In the genomic region with DNA sequence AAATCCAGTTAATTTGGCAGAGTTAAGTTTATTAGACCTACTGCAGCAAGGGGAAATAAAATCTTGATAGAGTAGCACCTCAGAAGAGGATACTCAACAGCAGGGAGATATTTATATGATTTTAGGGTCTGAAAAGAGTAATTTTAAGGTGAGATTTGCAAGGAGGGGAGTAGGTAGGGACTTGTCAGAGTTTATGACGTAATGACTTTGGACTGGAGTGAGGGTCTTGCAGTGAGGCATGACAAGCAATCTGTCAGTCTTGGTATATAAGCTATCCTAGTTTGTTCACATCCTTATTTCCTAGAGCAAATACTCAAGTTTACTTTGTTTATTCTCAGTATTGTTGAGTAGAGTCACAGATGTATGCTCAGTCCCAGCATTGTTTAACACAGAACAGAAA, we compare ENCODE assay signal across 33 cellular contexts.
"Had no signal": no experiment of that assay in that cellular context is flagged by ENCODE, and none has a peak within 500 bp of the region (broad histone marks: within the 10 kb centered on the region; RNA-seq: fewer than 3 reads in every experiment).

No MANE protein-coding gene starts in this region.

- H3K4me3 ChIP-seq: adrenal gland, ascending aorta, body of pancreas, breast epithelium, cardiac muscle cell had no signal

- DNase-seq: activated effector memory CD4-positive, alpha-beta T cell treated with anti-CD3 and anti-CD28 coated beads, Interleukin-2, amount 50 U/mL, for 16 hours; activated effector memory CD4-positive, alpha-beta T cell treated with Interleukin-2 at 50 U/mL for 16 hours; activated gamma-delta T cell; activated gamma-delta T cell treated with Interleukin-2 at 50 U/mL for 16 hours; activated naive CD4-positive, alpha-beta T cell; activated naive CD4-positive, alpha-beta T cell treated with anti-CD3 and anti-CD28 coated beads for 36 hours; activated naive CD4-positive, alpha-beta T cell treated with anti-CD3 and anti-CD28 coated beads, Interleukin-2, amount 10 ng/mL, durations not matched to agents 7 days and 5 days; activated naive CD4-positive, alpha-beta T cell treated with anti-CD3 and anti-CD28 coated beads, Interleukin-2, amount 50 U/mL, for 16 hours; activated naive CD4-positive, alpha-beta T cell treated with Interleukin-2 at 50 U/mL for 16 hours; activated naive CD8-positive, alpha-beta T cell treated with anti-CD3 and anti-CD28 coated beads for 36 hours; activated naive CD8-positive, alpha-beta T cell treated with anti-CD3 and anti-CD28 coated beads, Interleukin-2, amount 10 ng/mL, durations not matched to agents 7 days and 5 days; activated naive CD8-positive, alpha-beta T cell treated with anti-CD3 and anti-CD28 coated beads, Interleukin-2, amount 50 U/mL, for 24 hours; activated T-cell treated with anti-CD3 and anti-CD28 coated beads, Interleukin-2, amount 50 U/mL, for 24 hours; activated T-cell treated with anti-CD3 and anti-CD28 coated beads, Interleukin-2, amount 50 U/mL, for 4 hours; activated T-cell treated with anti-CD3 and anti-CD28 coated beads, Interleukin-2, amount 50 U/mL, for 48 hours; activated T-cell treated with anti-CD3 and anti-CD28 coated beads, Interleukin-2, amount 50 U/mL, for 72 hours; adrenal gland; amniotic stem cell; amygdala; anterior cingulate cortex; aorta; body of pancreas; brain microvascular endothelial cell; caudate nucleus; central memory CD4-positive, alpha-beta T cell; cerebellar nuclear complex had no signal

- H3K36me3 ChIP-seq: adrenal gland, ascending aorta, brain microvascular endothelial cell, breast epithelium, cardiac muscle cell had no signal

- ATAC-seq: activated naive CD4-positive, alpha-beta T cell treated with anti-CD3 and anti-CD28 coated beads, Interleukin-2, amount 50 U/mL, for 72 hours; activated naive CD8-positive, alpha-beta T cell treated with anti-CD3 and anti-CD28 coated beads, Interleukin-2, amount 50 U/mL, for 24 hours; activated T-cell treated with anti-CD3 and anti-CD28 coated beads, Interleukin-2, amount 50 U/mL, for 4 hours; activated T-cell treated with anti-CD3 and anti-CD28 coated beads, Interleukin-2, amount 50 U/mL, for 72 hours; activated T-helper 17 cell treated with anti-CD3 and anti-CD28 coated beads, Interleukin-2, amount 50 U/mL, for 72 hours; body of pancreas had no signal

- H3K27me3 ChIP-seq: adrenal gland, ascending aorta, body of pancreas, brain microvascular endothelial cell, breast epithelium, cardiac muscle cell had no signal

- H3K27ac ChIP-seq: adrenal gland, ascending aorta, body of pancreas, brain microvascular endothelial cell, breast epithelium, cardiac muscle cell had no signal

- H3K4me1 ChIP-seq: adrenal gland, ascending aorta, body of pancreas, breast epithelium had no signal

- FAIRE-seq: astrocyte, bronchial epithelial cell had no signal

- H3K9me3 ChIP-seq: adrenal gland, ascending aorta, body of pancreas, breast epithelium had no signal
